1 cellular context compared by ENCODE assay signal in genomic region chr2:190766581-190766980, GRCh38.
TF ChIP-seq lines count a peak whose summit lies in the region.

No MANE protein-coding gene starts in this region.

TF ChIP-seq in IMR-90, 13 proteins besides CTCF, POLR2A, EP300 and RAD21 (continued from another document):
- TF ChIP-seq USF2 (IDR thresholded peaks at IDR 0.05; ENCODE audit: low read depth, low read length) (no peak), CHD1 (IDR thresholded peaks at IDR 0.05; ENCODE audit: low read depth, low read length) (no peak), FOS (IDR thresholded peaks at IDR 0.05; ENCODE audit: low read depth, low read length) (no peak), NFE2L2 (IDR thresholded peaks at IDR 0.05; ENCODE audit: low read depth, low read length) (no peak)
